In the genomic region with DNA sequence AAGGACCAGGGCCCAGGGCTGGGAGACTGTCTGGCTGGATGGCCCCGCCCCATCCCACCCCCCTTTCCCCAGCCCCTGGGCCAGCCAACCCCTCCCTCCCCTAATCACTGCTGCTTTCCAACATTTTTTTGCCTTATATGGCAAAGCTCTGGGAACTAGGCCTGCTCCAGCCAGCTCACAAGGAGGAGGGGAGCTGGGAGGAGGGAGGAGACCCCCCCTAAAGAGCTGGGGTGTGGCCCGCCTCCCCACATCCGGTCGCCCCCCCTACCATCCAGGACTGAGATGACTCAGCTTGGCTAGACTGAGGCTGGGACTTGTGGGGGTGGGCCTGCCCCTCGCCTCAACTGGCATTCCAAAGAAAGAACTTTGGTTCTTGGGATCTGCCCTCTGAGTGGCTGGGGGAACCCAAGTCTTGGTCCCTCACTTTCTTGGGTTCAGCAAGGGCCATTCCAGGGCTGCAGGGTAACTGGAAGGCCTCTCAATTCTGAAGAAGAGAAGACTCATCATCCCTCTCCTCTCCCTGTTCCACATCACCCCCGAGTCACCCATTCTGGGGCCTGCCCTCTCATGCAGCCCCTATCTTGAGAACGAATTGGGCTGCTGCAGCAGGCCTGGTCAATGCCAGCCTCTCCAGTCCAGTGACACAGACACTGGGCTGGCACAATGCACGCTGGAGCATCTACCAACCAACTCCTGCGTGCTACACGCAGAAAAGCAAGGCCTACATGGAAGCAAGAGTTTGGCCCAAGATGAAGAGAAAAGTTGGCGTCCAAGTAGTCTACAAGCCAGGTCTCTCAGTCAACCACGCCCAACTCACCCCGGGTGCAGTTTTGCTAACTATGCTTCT, we compare ENCODE assay signal across 1 cellular context.
A peak's percentile ranks its signal among the peaks of the same experiment; 100 is the strongest.
TF ChIP-seq lines count a peak whose summit lies in the region.

No MANE protein-coding gene starts in this region.

TF ChIP-seq in K562, 482 proteins besides CTCF, POLR2A, EP300 and RAD21 (continued from another document and continues in another):
- TF ChIP-seq SREBF1 (IDR thresholded peaks at IDR 0.05; ENCODE audit: borderline replicate concordance, low read depth, low read length), result no peak
- TF ChIP-seq, protein P1, sequence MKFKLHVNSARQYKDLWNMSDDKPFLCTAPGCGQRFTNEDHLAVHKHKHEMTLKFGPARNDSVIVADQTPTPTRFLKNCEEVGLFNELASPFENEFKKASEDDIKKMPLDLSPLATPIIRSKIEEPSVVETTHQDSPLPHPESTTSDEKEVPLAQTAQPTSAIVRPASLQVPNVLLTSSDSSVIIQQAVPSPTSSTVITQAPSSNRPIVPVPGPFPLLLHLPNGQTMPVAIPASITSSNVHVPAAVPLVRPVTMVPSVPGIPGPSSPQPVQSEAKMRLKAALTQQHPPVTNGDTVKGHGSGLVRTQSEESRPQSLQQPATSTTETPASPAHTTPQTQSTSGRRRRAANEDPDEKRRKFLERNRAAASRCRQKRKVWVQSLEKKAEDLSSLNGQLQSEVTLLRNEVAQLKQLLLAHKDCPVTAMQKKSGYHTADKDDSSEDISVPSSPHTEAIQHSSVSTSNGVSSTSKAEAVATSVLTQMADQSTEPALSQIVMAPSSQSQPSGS (CRISPR knock-in tag; IDR thresholded peaks at IDR 0.05), result no peak
- TF ChIP-seq NR2C1 (IDR thresholded peaks at IDR 0.05), result no peak
- no peak for TF ChIP-seq NR2C1 (tag; IDR thresholded peaks at IDR 0.05)
- no peak for TF ChIP-seq ZNF324 (CRISPR knock-in tag; IDR thresholded peaks at IDR 0.05)
- TF ChIP-seq, protein P2, sequence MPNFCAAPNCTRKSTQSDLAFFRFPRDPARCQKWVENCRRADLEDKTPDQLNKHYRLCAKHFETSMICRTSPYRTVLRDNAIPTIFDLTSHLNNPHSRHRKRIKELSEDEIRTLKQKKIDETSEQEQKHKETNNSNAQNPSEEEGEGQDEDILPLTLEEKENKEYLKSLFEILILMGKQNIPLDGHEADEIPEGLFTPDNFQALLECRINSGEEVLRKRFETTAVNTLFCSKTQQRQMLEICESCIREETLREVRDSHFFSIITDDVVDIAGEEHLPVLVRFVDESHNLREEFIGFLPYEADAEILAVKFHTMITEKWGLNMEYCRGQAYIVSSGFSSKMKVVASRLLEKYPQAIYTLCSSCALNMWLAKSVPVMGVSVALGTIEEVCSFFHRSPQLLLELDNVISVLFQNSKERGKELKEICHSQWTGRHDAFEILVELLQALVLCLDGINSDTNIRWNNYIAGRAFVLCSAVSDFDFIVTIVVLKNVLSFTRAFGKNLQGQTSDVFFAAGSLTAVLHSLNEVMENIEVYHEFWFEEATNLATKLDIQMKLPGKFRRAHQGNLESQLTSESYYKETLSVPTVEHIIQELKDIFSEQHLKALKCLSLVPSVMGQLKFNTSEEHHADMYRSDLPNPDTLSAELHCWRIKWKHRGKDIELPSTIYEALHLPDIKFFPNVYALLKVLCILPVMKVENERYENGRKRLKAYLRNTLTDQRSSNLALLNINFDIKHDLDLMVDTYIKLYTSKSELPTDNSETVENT (CRISPR knock-in tag; IDR thresholded peaks at IDR 0.05), result no peak
- TF ChIP-seq KLF16 (IDR thresholded peaks at IDR 0.05), result no peak
- no peak for TF ChIP-seq SP1 (CRISPR knock-in tag; IDR thresholded peaks at IDR 0.05)
- TF ChIP-seq RBM39 (optimal IDR thresholded peaks at IDR 0.05; ENCODE audit: low read depth, low read length), result no peak
- no peak for TF ChIP-seq HIVEP1 (CRISPR knock-in tag; IDR thresholded peaks at IDR 0.05)
- no peak for TF ChIP-seq DMBX1 (CRISPR knock-in tag; IDR thresholded peaks at IDR 0.05; ENCODE audit: borderline replicate concordance)
- TF ChIP-seq EHMT2 (IDR thresholded peaks at IDR 0.05), result no peak
- no peak for TF ChIP-seq SMAD2 (IDR thresholded peaks at IDR 0.05; ENCODE audit: low read depth, low read length)
- TF ChIP-seq, protein P3, sequence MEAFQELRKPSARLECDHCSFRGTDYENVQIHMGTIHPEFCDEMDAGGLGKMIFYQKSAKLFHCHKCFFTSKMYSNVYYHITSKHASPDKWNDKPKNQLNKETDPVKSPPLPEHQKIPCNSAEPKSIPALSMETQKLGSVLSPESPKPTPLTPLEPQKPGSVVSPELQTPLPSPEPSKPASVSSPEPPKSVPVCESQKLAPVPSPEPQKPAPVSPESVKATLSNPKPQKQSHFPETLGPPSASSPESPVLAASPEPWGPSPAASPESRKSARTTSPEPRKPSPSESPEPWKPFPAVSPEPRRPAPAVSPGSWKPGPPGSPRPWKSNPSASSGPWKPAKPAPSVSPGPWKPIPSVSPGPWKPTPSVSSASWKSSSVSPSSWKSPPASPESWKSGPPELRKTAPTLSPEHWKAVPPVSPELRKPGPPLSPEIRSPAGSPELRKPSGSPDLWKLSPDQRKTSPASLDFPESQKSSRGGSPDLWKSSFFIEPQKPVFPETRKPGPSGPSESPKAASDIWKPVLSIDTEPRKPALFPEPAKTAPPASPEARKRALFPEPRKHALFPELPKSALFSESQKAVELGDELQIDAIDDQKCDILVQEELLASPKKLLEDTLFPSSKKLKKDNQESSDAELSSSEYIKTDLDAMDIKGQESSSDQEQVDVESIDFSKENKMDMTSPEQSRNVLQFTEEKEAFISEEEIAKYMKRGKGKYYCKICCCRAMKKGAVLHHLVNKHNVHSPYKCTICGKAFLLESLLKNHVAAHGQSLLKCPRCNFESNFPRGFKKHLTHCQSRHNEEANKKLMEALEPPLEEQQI (IDR thresholded peaks at IDR 0.05), result no peak
- no peak for TF ChIP-seq KAT8 (IDR thresholded peaks at IDR 0.05; ENCODE audit: low read depth)
- peak; percentile 94 for TF ChIP-seq ETV5 (CRISPR knock-in tag; IDR thresholded peaks at IDR 0.05; ENCODE audit: low read depth)
- TF ChIP-seq TAF9B (IDR thresholded peaks at IDR 0.05; ENCODE audit: partially characterized antibody), result peak; percentile 27
- TF ChIP-seq SIX5 (IDR thresholded peaks at IDR 0.05; ENCODE audit: borderline replicate concordance in 1 of 2, insufficient read depth in 1 of 2, low read depth in 1 of 2, low read length in 2 of 2), result no peak
- TF ChIP-seq, protein P4, sequence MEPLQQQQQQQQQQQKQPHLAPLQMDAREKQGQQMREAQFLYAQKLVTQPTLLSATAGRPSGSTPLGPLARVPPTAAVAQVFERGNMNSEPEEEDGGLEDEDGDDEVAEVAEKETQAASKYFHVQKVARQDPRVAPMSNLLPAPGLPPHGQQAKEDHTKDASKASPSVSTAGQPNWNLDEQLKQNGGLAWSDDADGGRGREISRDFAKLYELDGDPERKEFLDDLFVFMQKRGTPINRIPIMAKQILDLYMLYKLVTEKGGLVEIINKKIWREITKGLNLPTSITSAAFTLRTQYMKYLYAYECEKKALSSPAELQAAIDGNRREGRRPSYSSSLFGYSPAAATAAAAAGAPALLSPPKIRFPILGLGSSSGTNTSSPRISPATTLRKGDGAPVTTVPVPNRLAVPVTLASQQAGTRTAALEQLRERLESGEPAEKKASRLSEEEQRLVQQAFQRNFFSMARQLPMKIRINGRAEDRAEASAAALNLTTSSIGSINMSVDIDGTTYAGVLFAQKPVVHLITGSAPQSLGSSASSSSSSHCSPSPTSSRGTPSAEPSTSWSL (CRISPR knock-in tag; IDR thresholded peaks at IDR 0.05; ENCODE audit: borderline replicate concordance), result no peak
- TF ChIP-seq, protein P5, sequence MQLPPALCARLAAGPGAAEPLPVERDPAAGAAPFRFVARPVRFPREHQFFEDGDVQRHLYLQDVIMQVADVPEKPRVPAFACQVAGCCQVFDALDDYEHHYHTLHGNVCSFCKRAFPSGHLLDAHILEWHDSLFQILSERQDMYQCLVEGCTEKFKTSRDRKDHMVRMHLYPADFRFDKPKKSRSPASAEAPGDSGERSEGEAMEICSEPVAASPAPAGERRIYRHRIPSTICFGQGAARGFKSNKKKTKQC (CRISPR knock-in tag; IDR thresholded peaks at IDR 0.05), result no peak
- no peak for TF ChIP-seq SRSF7 (optimal IDR thresholded peaks at IDR 0.05; ENCODE audit: low read depth, low read length)
- TF ChIP-seq, protein P6, sequence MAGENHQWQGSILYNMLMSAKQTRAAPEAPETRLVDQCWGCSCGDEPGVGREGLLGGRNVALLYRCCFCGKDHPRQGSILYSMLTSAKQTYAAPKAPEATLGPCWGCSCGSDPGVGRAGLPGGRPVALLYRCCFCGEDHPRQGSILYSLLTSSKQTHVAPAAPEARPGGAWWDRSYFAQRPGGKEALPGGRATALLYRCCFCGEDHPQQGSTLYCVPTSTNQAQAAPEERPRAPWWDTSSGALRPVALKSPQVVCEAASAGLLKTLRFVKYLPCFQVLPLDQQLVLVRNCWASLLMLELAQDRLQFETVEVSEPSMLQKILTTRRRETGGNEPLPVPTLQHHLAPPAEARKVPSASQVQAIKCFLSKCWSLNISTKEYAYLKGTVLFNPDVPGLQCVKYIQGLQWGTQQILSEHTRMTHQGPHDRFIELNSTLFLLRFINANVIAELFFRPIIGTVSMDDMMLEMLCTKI (IDR thresholded peaks at IDR 0.05; ENCODE audit: partially characterized antibody), result no peak
- TF ChIP-seq, protein P7, sequence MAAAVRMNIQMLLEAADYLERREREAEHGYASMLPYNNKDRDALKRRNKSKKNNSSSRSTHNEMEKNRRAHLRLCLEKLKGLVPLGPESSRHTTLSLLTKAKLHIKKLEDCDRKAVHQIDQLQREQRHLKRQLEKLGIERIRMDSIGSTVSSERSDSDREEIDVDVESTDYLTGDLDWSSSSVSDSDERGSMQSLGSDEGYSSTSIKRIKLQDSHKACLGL (CRISPR knock-in tag; IDR thresholded peaks at IDR 0.05; ENCODE audit: borderline replicate concordance, poor library complexity, severe bottlenecking), result no peak
- TF ChIP-seq, protein P8, sequence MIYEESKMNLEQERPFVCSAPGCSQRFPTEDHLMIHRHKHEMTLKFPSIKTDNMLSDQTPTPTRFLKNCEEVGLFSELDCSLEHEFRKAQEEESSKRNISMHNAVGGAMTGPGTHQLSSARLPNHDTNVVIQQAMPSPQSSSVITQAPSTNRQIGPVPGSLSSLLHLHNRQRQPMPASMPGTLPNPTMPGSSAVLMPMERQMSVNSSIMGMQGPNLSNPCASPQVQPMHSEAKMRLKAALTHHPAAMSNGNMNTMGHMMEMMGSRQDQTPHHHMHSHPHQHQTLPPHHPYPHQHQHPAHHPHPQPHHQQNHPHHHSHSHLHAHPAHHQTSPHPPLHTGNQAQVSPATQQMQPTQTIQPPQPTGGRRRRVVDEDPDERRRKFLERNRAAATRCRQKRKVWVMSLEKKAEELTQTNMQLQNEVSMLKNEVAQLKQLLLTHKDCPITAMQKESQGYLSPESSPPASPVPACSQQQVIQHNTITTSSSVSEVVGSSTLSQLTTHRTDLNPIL (CRISPR knock-in tag; IDR thresholded peaks at IDR 0.05), result no peak
- no peak for TF ChIP-seq ZNF311 (CRISPR knock-in tag; IDR thresholded peaks at IDR 0.05)
- TF ChIP-seq HNRNPH1 (optimal IDR thresholded peaks at IDR 0.05; ENCODE audit: low read depth, low read length), result no peak
- no peak for TF ChIP-seq TBL1XR1 (IDR thresholded peaks at IDR 0.05; ENCODE audit: low read length in 2 of 2)
- TF ChIP-seq PYGO2 (tag; IDR thresholded peaks at IDR 0.05), result no peak
- TF ChIP-seq BACH1 (tag; IDR thresholded peaks at IDR 0.05), result 0 out of 2 replicates have a peak, but pooled peaks have one; percentile 44
- no peak; the same call in 1 of the 2 replicates for TF ChIP-seq RBFOX2 (IDR thresholded peaks at IDR 0.05; ENCODE audit: low read depth, low read length)
- no peak for TF ChIP-seq XRCC4 (IDR thresholded peaks at IDR 0.05; ENCODE audit: extremely low read depth, insufficient read depth, insufficient read length)
- TF ChIP-seq, protein P9, sequence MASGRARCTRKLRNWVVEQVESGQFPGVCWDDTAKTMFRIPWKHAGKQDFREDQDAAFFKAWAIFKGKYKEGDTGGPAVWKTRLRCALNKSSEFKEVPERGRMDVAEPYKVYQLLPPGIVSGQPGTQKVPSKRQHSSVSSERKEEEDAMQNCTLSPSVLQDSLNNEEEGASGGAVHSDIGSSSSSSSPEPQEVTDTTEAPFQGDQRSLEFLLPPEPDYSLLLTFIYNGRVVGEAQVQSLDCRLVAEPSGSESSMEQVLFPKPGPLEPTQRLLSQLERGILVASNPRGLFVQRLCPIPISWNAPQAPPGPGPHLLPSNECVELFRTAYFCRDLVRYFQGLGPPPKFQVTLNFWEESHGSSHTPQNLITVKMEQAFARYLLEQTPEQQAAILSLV (tag; IDR thresholded peaks at IDR 0.05), result no peak
- no peak for TF ChIP-seq TRIM24 (IDR thresholded peaks at IDR 0.05)
- no peak for TF ChIP-seq ELF2 (CRISPR knock-in tag; IDR thresholded peaks at IDR 0.05)
- TF ChIP-seq ZNF133 (CRISPR knock-in tag; IDR thresholded peaks at IDR 0.05), result no peak
- TF ChIP-seq GTF2F1 (IDR thresholded peaks at IDR 0.05; ENCODE audit: low read depth, low read length), result no peak
- TF ChIP-seq IFI16 (CRISPR knock-in tag; IDR thresholded peaks at IDR 0.05), result no peak
- TF ChIP-seq, protein P10, sequence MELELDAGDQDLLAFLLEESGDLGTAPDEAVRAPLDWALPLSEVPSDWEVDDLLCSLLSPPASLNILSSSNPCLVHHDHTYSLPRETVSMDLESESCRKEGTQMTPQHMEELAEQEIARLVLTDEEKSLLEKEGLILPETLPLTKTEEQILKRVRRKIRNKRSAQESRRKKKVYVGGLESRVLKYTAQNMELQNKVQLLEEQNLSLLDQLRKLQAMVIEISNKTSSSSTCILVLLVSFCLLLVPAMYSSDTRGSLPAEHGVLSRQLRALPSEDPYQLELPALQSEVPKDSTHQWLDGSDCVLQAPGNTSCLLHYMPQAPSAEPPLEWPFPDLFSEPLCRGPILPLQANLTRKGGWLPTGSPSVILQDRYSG (tag; conservative IDR thresholded peaks at IDR 0.05; ENCODE audit: low read depth), result no peak
- TF ChIP-seq ZBTB17 (CRISPR knock-in tag; IDR thresholded peaks at IDR 0.05), result no peak
- TF ChIP-seq KDM5B (IDR thresholded peaks at IDR 0.05; ENCODE audit: insufficient replicate concordance, low read depth, low read length), result peak; percentile 76
- TF ChIP-seq STAT5B (CRISPR knock-in tag; IDR thresholded peaks at IDR 0.05), result no peak
- TF ChIP-seq NEUROD1 (IDR thresholded peaks at IDR 0.05; ENCODE audit: borderline replicate concordance, low read depth, low read length, partially characterized antibody), result no peak
- TF ChIP-seq SMARCA4 (IDR thresholded peaks at IDR 0.05), result peak; percentile 45; the same call in 1 of the 2 replicates
- TF ChIP-seq, protein P11, sequence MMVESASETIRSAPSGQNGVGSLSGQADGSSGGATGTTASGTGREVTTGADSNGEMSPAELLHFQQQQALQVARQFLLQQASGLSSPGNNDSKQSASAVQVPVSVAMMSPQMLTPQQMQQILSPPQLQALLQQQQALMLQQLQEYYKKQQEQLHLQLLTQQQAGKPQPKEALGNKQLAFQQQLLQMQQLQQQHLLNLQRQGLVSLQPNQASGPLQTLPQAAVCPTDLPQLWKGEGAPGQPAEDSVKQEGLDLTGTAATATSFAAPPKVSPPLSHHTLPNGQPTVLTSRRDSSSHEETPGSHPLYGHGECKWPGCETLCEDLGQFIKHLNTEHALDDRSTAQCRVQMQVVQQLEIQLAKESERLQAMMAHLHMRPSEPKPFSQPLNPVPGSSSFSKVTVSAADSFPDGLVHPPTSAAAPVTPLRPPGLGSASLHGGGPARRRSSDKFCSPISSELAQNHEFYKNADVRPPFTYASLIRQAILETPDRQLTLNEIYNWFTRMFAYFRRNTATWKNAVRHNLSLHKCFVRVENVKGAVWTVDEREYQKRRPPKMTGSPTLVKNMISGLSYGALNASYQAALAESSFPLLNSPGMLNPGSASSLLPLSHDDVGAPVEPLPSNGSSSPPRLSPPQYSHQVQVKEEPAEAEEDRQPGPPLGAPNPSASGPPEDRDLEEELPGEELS (CRISPR knock-in tag; IDR thresholded peaks at IDR 0.05; ENCODE audit: borderline replicate concordance), result no peak
- peak; percentile 50; the same call in 1 of the 2 replicates for TF ChIP-seq ZNF316 (IDR thresholded peaks at IDR 0.05)
